ENCODE assay signal across 2 cellular contexts in genomic region chr17:78793415-78793814, GRCh38.
TF ChIP-seq lines count a peak whose summit lies in the region.

No MANE protein-coding gene starts in this region.

TF ChIP-seq in A549, 52 proteins besides CTCF, POLR2A, EP300 and RAD21:
- TF ChIP-seq FOSB (CRISPR knock-in tag; IDR thresholded peaks at IDR 0.05), result no peak
- peak; percentile 66; the same call in 1 of the 2 replicates for TF ChIP-seq POLR2AphosphoS2 (conservative IDR thresholded peaks at IDR 0.05; ENCODE audit: low read length)
TF ChIP-seq in A549: peak in this region for 1.

TF ChIP-seq in K562, 482 proteins besides CTCF, POLR2A, EP300 and RAD21:
- TF ChIP-seq, protein P1, sequence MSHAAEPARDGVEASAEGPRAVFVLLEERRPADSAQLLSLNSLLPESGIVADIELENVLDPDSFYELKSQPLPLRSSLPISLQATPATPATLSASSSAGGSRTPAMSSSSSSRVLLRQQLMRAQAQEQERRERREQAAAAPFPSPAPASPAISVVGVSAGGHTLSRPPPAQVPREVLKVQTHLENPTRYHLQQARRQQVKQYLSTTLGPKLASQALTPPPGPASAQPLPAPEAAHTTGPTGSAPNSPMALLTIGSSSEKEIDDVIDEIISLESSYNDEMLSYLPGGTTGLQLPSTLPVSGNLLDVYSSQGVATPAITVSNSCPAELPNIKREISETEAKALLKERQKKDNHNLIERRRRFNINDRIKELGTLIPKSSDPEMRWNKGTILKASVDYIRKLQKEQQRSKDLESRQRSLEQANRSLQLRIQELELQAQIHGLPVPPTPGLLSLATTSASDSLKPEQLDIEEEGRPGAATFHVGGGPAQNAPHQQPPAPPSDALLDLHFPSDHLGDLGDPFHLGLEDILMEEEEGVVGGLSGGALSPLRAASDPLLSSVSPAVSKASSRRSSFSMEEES (CRISPR knock-in tag; IDR thresholded peaks at IDR 0.05), result peak; percentile 13; the same call in 1 of the 2 replicates
- TF ChIP-seq POLR2G (IDR thresholded peaks at IDR 0.05; ENCODE audit: low read depth, low read length), result no peak
